Comparison of ENCODE assay signal across 22 cellular contexts in the genomic region with DNA sequence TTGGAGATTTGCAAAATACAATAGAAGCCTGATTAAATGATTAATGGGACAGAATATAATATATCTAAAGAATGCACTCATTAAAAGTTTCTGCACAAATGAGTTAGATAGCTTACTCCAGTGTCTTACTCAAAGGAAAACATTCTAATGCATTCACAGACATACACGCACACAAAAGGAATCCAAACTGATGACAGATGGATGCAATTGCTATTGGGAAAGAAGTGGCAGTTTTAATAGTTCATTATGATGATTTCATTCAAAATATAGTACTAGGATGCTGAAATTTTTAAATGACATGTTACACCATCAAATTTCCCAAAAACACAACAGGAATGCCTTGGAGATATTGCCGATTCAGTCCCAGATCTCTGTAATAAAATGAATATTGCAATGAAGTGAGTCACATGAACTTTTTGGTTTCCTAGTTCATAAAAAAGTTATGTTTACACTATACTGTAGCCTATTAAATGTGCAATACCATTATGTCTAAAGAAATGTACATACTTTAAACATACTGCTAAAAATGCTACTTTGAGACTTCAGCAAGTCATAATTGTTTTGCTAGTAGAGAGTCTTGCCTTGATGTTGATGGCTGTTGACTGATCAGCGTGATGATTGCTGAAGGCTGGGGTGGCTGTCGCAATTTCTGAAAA. TPM values are rescaled to one million over a fixed set of nuclear protein-coding genes. Genes with fewer than 3 reads are reported as not detected.
DNase-seq lines count a peak whose midpoint lies in the region; ATAC-seq, FAIRE-seq and TF ChIP-seq lines count a peak whose summit lies in the region.
"Had no signal": no experiment of that assay in that cellular context is flagged by ENCODE, and none has a peak within 500 bp of the region (broad histone marks: within the 10 kb centered on the region; RNA-seq: fewer than 3 reads in every experiment).

No MANE protein-coding gene starts in this region.

- BruUV-seq in K562 (replicated peaks; lab: Mats Ljungman, UMichigan), result no TSS peak

- no peak for TF ChIP-seq RAD21 in K562 (CRISPR knock-in tag; conservative IDR thresholded peaks at IDR 0.05 in 1 of 2, IDR thresholded peaks at IDR 0.05 in 1 of 2)

- H3K36me3 Mint-ChIP-seq in HFFc6 (ENCODE audit: low read depth), result peaks cover 4% of the 10 kb centered on the region; the same call in 1 of the 2 replicates
- H3K36me3 Mint-ChIP-seq in type B pancreatic cell, result no peaks in the 10 kb centered on the region

- POLR2A ChIA-PET in K562 (lab: Yijun Ruan, JAX), result no interaction called here

- H3K27me3 ChIP-seq in ACC112 (ENCODE audit: insufficient read depth, low read length), result no peaks in the 10 kb centered on the region
- H3K27me3 ChIP-seq in K562 (ENCODE audit: control insufficient read depth in 2 of 2, insufficient read depth in 2 of 2, low read length in 2 of 2), result no peaks in the 10 kb centered on the region
- H3K27me3 ChIP-seq: cardiac muscle cell, neutrophil, sigmoid colon had no signal

- no peaks in the 10 kb centered on the region for H3K9me3 ChIP-seq in K562 (replicated peaks; ENCODE audit: control insufficient read depth, insufficient read depth, low read depth, low read length)
- H3K9me3 ChIP-seq: Caco-2, neutrophil, thoracic aorta had no signal

- peak; percentile 90 for DNase-seq in HFFc6
- no peak for DNase-seq in K562 (ENCODE audit: extremely low read depth in 1 of 4, low spot score in 3 of 4)
- peak; percentile 88 for DNase-seq in iris pigment epithelial cell (ENCODE audit: low read depth)
- DNase-seq in occipital lobe (lab: John Stamatoyannopoulos, UW), result no peak
- DNase-seq in type B pancreatic cell (ENCODE audit: extremely low spot score, unreplicated experiment), result no peak
- no peak for DNase-seq in D341Med (ENCODE audit: low spot score)
- DNase-seq in NCI-H1417 (lab: John Stamatoyannopoulos, UW), result no peak
- DNase-seq: activated CD8-positive, alpha-beta memory T cell treated with anti-CD3 and anti-CD28 coated beads, Interleukin-2, amount 50 U/mL, for 48 hours; activated naive CD4-positive, alpha-beta T cell treated with anti-CD3 and anti-CD28 coated beads for 36 hours; Caco-2; effector memory CD8-positive, alpha-beta T cell; islet precursor cell; midbrain; NCI-H1092; NCI-H2171 treated with DMSO at 0.1 percent for 48 hours; sigmoid colon; stimulated activated CD4-positive, alpha-beta T cell treated with anti-CD3 and anti-CD28 coated beads, Interleukin-4, amount 100 ng/mL, for 24 hours; T-helper 17 cell had no signal

- intact Hi-C loops in K562 (cut with micrococcal nuclease), result no loop called here

- CTCF ChIA-PET in K562 (lab: Yijun Ruan, JAX; ENCODE audit: low intra/inter-chr PET ratio), result no interaction called here

- TF ChIP-seq CTCF in HFFc6 (IDR thresholded peaks at IDR 0.05) (no peak), K562 (IDR thresholded peaks at IDR 0.05 in 2 of 3, conservative IDR thresholded peaks at IDR 0.05 in 1 of 3; ENCODE audit: insufficient read depth in 2 of 3, low read depth in 1 of 3, low read length in 3 of 3) (no peak), type B pancreatic cell (conservative IDR thresholded peaks at IDR 0.05) (no peak)

- H3K36me3 ChIP-seq in ACC112 (ENCODE audit: insufficient read depth, low read length) (no peaks in the 10 kb centered on the region), K562 (ENCODE audit: control insufficient read depth, insufficient read depth, low read length) (no peaks in the 10 kb centered on the region)
- H3K36me3 ChIP-seq: cardiac muscle cell, neutrophil, sigmoid colon, thoracic aorta had no signal

- no peak overlapping the region for H3K4me2 ChIP-seq in K562 (ENCODE audit: insufficient read depth, low read length)

- no peaks in the 10 kb centered on the region for H3K9me1 ChIP-seq in K562 (ENCODE audit: control insufficient read depth, insufficient read depth, low read length)

- no peak for TF ChIP-seq EP300 in K562 (IDR thresholded peaks at IDR 0.05; ENCODE audit: low read length)

- H3K27ac ChIP-seq in ACC112 (ENCODE audit: low read depth, low read length) (peak overlapping the region; percentile 82), K562 (ENCODE audit: extremely low read depth, low read depth, low read length) (no peak overlapping the region)
- H3K27ac ChIP-seq: cardiac muscle cell, neutrophil, sigmoid colon, thoracic aorta had no signal

- H3K4me1 Mint-ChIP-seq in HFFc6 (ENCODE audit: low read depth) (peaks cover 88% of the 10 kb centered on the region), type B pancreatic cell (ENCODE audit: unreplicated experiment) (peaks cover 12% of the 10 kb centered on the region)
- H3K4me1 Mint-ChIP-seq: T-helper 17 cell had no signal

- no peaks in the 10 kb centered on the region for H3K79me2 ChIP-seq in ACC112 (ENCODE audit: control insufficient read depth, insufficient read depth, low read length, unreplicated experiment)
- H3K79me2 ChIP-seq in K562 (ENCODE audit: control insufficient read depth, insufficient read depth, low read length), result no peaks in the 10 kb centered on the region

- no peak overlapping the region for H3K9ac ChIP-seq in K562 (ENCODE audit: insufficient read depth in 1 of 2, low read depth in 2 of 2, low read length in 2 of 2)

- H3K27ac Mint-ChIP-seq in HFFc6 (peak overlapping the region; percentile 79), type B pancreatic cell (no peak overlapping the region)
- H3K27ac Mint-ChIP-seq: activated naive CD4-positive, alpha-beta T cell treated with anti-CD3 and anti-CD28 coated beads for 36 hours; effector memory CD8-positive, alpha-beta T cell; T-helper 17 cell had no signal

- H3K4me3 Mint-ChIP-seq in HFFc6 (peak overlapping the region; percentile 49), type B pancreatic cell (no peak overlapping the region)
- H3K4me3 Mint-ChIP-seq: activated naive CD4-positive, alpha-beta T cell treated with anti-CD3 and anti-CD28 coated beads for 36 hours; effector memory CD8-positive, alpha-beta T cell; T-helper 17 cell had no signal

- no peak for FAIRE-seq in K562 (lab: Jason Lieb, UNC)

- peak overlapping the region; percentile 21; the same call in 1 of the 2 replicates for H3K4me3 ChIP-seq in ACC112 (ENCODE audit: low read depth, low read length)
- H3K4me3 ChIP-seq in K562, result no peak overlapping the region
- H3K4me3 ChIP-seq: cardiac muscle cell, sigmoid colon, thoracic aorta had no signal

- H3K4me1 ChIP-seq in ACC112 (ENCODE audit: control insufficient read depth, insufficient read depth, low read length, unreplicated experiment) (peaks cover 50% of the 10 kb centered on the region), K562 (replicated peaks in 1 of 2; ENCODE audit: control insufficient read depth in 2 of 2, insufficient read depth in 2 of 2, low read length in 2 of 2) (peaks cover 8 to 27% of the 10 kb centered on the region in 2 experiments)

- peak overlapping the region; percentile 15 for H2AFZ ChIP-seq in ACC112 (ENCODE audit: low read length, unreplicated experiment)
- H2AFZ ChIP-seq in K562 (ENCODE audit: low read depth, low read length), result peak overlapping the region; percentile 60

- H3K9me3 Mint-ChIP-seq in HFFc6, result no peaks in the 10 kb centered on the region
- no peaks in the 10 kb centered on the region for H3K9me3 Mint-ChIP-seq in type B pancreatic cell
- H3K9me3 Mint-ChIP-seq: activated naive CD4-positive, alpha-beta T cell treated with anti-CD3 and anti-CD28 coated beads for 36 hours; effector memory CD8-positive, alpha-beta T cell had no signal

- 59% methylated on average over 4 of the region's 4 CpGs for WGBS in K562 (ENCODE audit: insufficient coverage, low coverage, missing lambda C conversion rate)

- in situ Hi-C loops in K562 (cut with MboI), result no loop called here

- H3K27me3 Mint-ChIP-seq in HFFc6 (ENCODE audit: insufficient read depth), result no peaks in the 10 kb centered on the region; the same call in 1 of the 2 replicates
- H3K27me3 Mint-ChIP-seq in type B pancreatic cell, result no peaks in the 10 kb centered on the region

- H4K20me1 ChIP-seq in K562 (replicated peaks; ENCODE audit: control insufficient read depth, insufficient read depth, low read length), result no peaks in the 10 kb centered on the region

- ATAC-seq in K562, result no peak
- ATAC-seq: effector memory CD8-positive, alpha-beta T cell; T-helper 17 cell had no signal

- no peak for TF ChIP-seq POLR2A in K562 (conservative IDR thresholded peaks at IDR 0.05)

RNA-seq across cellular contexts. Expression of a gene that starts 45.5 kb away (rescaled TPM):
- 1 to 10 TPM; 2.0 to 3.1 (median 2.4) TPM for total RNA-seq in HFFc6 (2021; fragmentation: NEBNext Ultra II Directional; extraction: Animal tissue kit (Norgen Biotek cat#: 25700))
- total RNA-seq in K562 (2011; cell fraction: chromatin; rRNA removed; ENCODE audit: low replicate concordance), result 2.4 and 7.3 TPM in 2 replicates
- total RNA-seq in K562 (2011; cell fraction: nucleolus; rRNA removed), result 1.8 and 2.3 TPM in 2 replicates
- total RNA-seq in K562 (2011; cell fraction: nucleoplasm; rRNA removed), result 2.2 and 3.2 TPM in 2 replicates
- total RNA-seq in K562 (2014; rRNA removed) (2.7 and 2.9 TPM in 2 replicates), K562 (2014; rRNA removed; fragmentation: Illumina TruSeq; extraction: Trizol) (4.4 and 4.8 TPM in 2 replicates), K562 (2015; rRNA removed; fragmentation: Illumina TruSeq; extraction: Trizol) (5.3 and 5.5 TPM in 2 replicates), K562 (2021) (3.0 and 3.1 TPM in 2 replicates), occipital lobe (19.5 TPM), type B pancreatic cell (ENCODE audit: low replicate concordance) (3.8 and 4.5 TPM in 2 replicates)
- polyA plus RNA-seq in K562 (2011; rRNA removed) (2.5 and 2.8 TPM in 2 replicates), K562 (2014; fragmentation: Illumina TruSeq; extraction: Trizol) (3.3 and 3.5 TPM in 2 replicates), K562 (2014; fragmentation: Nextera tagmentation; extraction: Ambion mirVana) (1 to 10 TPM; 5.1 to 6.5 TPM), K562 (2014; rRNA removed) (2.1 and 3.2 TPM in 2 replicates)
- 1.1 and 1.5 TPM in 2 replicates for polyA plus RNA-seq in K562 (2011; cell fraction: cytosol; rRNA removed)
- polyA plus RNA-seq in K562 (2011; cell fraction: nucleus; rRNA removed), result 1.0 and 2.5 TPM in 2 replicates
- 3.3 and 5.8 TPM in 2 replicates for polyA plus RNA-seq in K562 (2012)
- 4.7 and 5.5 TPM in 2 replicates for polyA minus RNA-seq in K562 (2011; rRNA and poly(A)+ RNA removed)
- polyA minus RNA-seq in K562 (2011; cell fraction: cytosol; rRNA and poly(A)+ RNA removed), result 2.0 and 2.6 TPM in 2 replicates
- 3.2 and 8.6 TPM in 2 replicates for polyA minus RNA-seq in K562 (2011; cell fraction: nucleus; rRNA and poly(A)+ RNA removed)

RNA-seq across cellular contexts. Expression of a gene that starts 48.7 kb away (rescaled TPM):
- total RNA-seq in HFFc6 (2021; fragmentation: NEBNext Ultra II Directional; extraction: Animal tissue kit (Norgen Biotek cat#: 25700)), result 100 to 1,000 TPM; 370 to 442 (median 389) TPM
- total RNA-seq in K562 (2011; cell fraction: chromatin; rRNA removed; ENCODE audit: low replicate concordance), result 4.9 and 13.3 TPM in 2 replicates
- 2.0 and 3.2 TPM in 2 replicates for total RNA-seq in K562 (2011; cell fraction: nucleolus; rRNA removed)
- 8.3 and 20.0 TPM in 2 replicates for total RNA-seq in K562 (2011; cell fraction: nucleoplasm; rRNA removed)
- total RNA-seq in K562 (2014; rRNA removed) (5.1 and 7.2 TPM in 2 replicates), K562 (2014; rRNA removed; fragmentation: Illumina TruSeq; extraction: Trizol) (11.9 and 13.5 TPM in 2 replicates), K562 (2015; rRNA removed; fragmentation: Illumina TruSeq; extraction: Trizol) (9.1 and 10.8 TPM in 2 replicates), K562 (2021) (16.4 and 19.4 TPM in 2 replicates), occipital lobe (9.8 TPM), type B pancreatic cell (ENCODE audit: low replicate concordance) (0.98 and 6.5 TPM in 2 replicates)
- polyA plus RNA-seq in K562 (2011; rRNA removed) (7.9 and 15.1 TPM in 2 replicates), K562 (2014; fragmentation: Illumina TruSeq; extraction: Trizol) (8.3 and 9.2 TPM in 2 replicates), K562 (2014; fragmentation: Nextera tagmentation; extraction: Ambion mirVana) (1 to 10 TPM; 2.5 to 2.6 TPM), K562 (2014; rRNA removed) (7.8 and 8.1 TPM in 2 replicates)
- 2.6 and 4.0 TPM in 2 replicates for polyA plus RNA-seq in K562 (2011; cell fraction: cytosol; rRNA removed)
- polyA plus RNA-seq in K562 (2011; cell fraction: nucleus; rRNA removed), result 4.9 and 6.5 TPM in 2 replicates
- 6.8 and 7.1 TPM in 2 replicates for polyA plus RNA-seq in K562 (2012)
- 11.7 and 16.9 TPM in 2 replicates for polyA minus RNA-seq in K562 (2011; rRNA and poly(A)+ RNA removed)
- 4.3 and 7.2 TPM in 2 replicates for polyA minus RNA-seq in K562 (2011; cell fraction: cytosol; rRNA and poly(A)+ RNA removed)
- polyA minus RNA-seq in K562 (2011; cell fraction: nucleus; rRNA and poly(A)+ RNA removed), result 5.8 and 9.7 TPM in 2 replicates

Comparison
In these comparisons a context has a peak if more than half of its experiments do, and no peak if none do; other contexts are left out.
1. DNase-seq: peak in HFFc6 (single experiment) and iris pigment epithelial cell (single experiment); none in K562 (0 of 4), occipital lobe (single experiment), type B pancreatic cell (single experiment), D341Med (single experiment) and NCI-H1417 (0 of 3).
2. RNA of a gene that starts 48.7 kb away (total RNA-seq): 370 to 442 TPM in HFFc6; 2.0 to 20.0 TPM in K562, 9.8 TPM in occipital lobe (single experiment) and 0.98 to 6.5 TPM in type B pancreatic cell; every median in the first group is over 10 times any median in the second.